Comparison of ENCODE assay signal across 24 cellular contexts in the genomic region with DNA sequence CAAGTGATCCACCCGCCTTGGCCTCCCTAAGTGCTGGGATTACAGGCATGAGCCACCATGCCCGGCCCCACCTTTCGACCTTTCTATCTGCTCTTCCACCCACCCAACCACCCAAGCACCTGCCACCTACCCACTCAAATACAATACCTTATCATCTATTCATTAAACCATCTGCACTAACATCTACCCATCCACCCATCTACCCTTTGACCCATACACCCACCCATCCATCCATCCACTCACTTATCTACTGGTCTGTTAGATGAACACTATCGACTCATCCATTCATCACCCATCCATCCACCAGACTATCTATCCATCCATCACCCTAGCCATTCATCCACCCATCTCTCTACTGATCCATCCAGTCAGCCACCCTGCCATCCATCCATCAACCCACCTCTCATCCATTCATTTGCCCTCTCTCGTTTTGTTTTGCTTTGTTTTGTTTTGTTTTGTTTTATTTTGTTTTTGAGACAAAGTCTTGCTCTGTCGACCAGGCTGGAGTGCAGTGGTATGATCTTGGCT. TPM values are rescaled to one million over a fixed set of nuclear protein-coding genes. Genes with fewer than 3 reads are reported as not detected.
DNase-seq lines count a peak whose midpoint lies in the region; ATAC-seq, FAIRE-seq and TF ChIP-seq lines count a peak whose summit lies in the region.
"Had no signal": no experiment of that assay in that cellular context is flagged by ENCODE, and none has a peak within 500 bp of the region (broad histone marks: within the 10 kb centered on the region; RNA-seq: fewer than 3 reads in every experiment).

No MANE protein-coding gene starts in this region.

- H3K27me3 ChIP-seq in bronchial epithelial cell (ENCODE audit: control insufficient read depth, insufficient read depth, low read length) = no peaks in the 10 kb centered on the region
- H3K27me3 ChIP-seq in CD8-positive, alpha-beta T cell (ENCODE audit: insufficient read depth, low read length) = no peaks in the 10 kb centered on the region
- H3K27me3 ChIP-seq: BLaER1, MG63 had no signal

- TF ChIP-seq CTCF in activated CD8-positive, alpha-beta T cell treated with anti-CD3 and anti-CD28 coated beads for 36 hours (IDR thresholded peaks at IDR 0.05) = no peak
- no peak for TF ChIP-seq CTCF in HEK293 (tag by site-specific recombination; IDR thresholded peaks at IDR 0.05)
- no peak for TF ChIP-seq CTCF in bronchial epithelial cell (IDR thresholded peaks at IDR 0.05; ENCODE audit: insufficient read depth, low read length, severe bottlenecking)
- no peak for TF ChIP-seq CTCF in coronary artery (IDR thresholded peaks at IDR 0.05)
- TF ChIP-seq CTCF in CD8-positive, alpha-beta T cell (IDR thresholded peaks at IDR 0.05) = no peak

- H3K4me3 ChIP-seq in HEK293 (ENCODE audit: low read depth, low read length) (no peak overlapping the region), bronchial epithelial cell (ENCODE audit: low read depth, low read length) (no peak overlapping the region), coronary artery (no peak overlapping the region)
- no peak overlapping the region for H3K4me3 ChIP-seq in CD8-positive, alpha-beta T cell (ENCODE audit: low read depth, low read length)
- H3K4me3 ChIP-seq: BLaER1, GM23248, MG63 had no signal

- H3K36me3 Mint-ChIP-seq in activated CD8-positive, alpha-beta T cell treated with anti-CD3 and anti-CD28 coated beads for 36 hours (ENCODE audit: low read depth) = peaks cover 41% of the 10 kb centered on the region
- peaks cover 51% of the 10 kb centered on the region for H3K36me3 Mint-ChIP-seq in activated CD8-positive, alpha-beta T cell treated with anti-CD3 and anti-CD28 coated beads, Interleukin-2, amount 10 ng/mL, durations not matched to agents 7 days and 5 days (ENCODE audit: low read depth)
- peaks cover 65 to 69% of the 10 kb centered on the region in 2 donors for H3K36me3 Mint-ChIP-seq in stimulated activated naive B cell treated with anti-CD40 and anti-IgM and Interleukin-4, amounts not matched to agents 10 μg/mL and 1 μg/mL and 100 μg/mL, for 72 hours
- H3K36me3 Mint-ChIP-seq in CD8-positive, alpha-beta T cell = peaks cover 67% of the 10 kb centered on the region

- H3K36me3 ChIP-seq in HEK293 (ENCODE audit: control insufficient read depth in 2 of 2, insufficient read depth in 1 of 2, low read length in 2 of 2) = peaks cover 32 to 57% of the 10 kb centered on the region in 2 experiments; a peak in 2 of 3 replicates
- peaks cover 34% of the 10 kb centered on the region for H3K36me3 ChIP-seq in bronchial epithelial cell (ENCODE audit: control insufficient read depth, insufficient read depth, low read length)
- H3K36me3 ChIP-seq in CD8-positive, alpha-beta T cell (ENCODE audit: insufficient read depth, low read length) = peaks cover 13% of the 10 kb centered on the region

- no peak for DNase-seq in activated CD8-positive, alpha-beta T cell treated with anti-CD3 and anti-CD28 coated beads for 36 hours
- DNase-seq in activated CD8-positive, alpha-beta T cell treated with anti-CD3 and anti-CD28 coated beads, Interleukin-2, amount 10 ng/mL, durations not matched to agents 7 days and 5 days = no peak
- no peak for DNase-seq in bronchial epithelial cell (ENCODE audit: low read depth)
- no peak for DNase-seq in stimulated activated naive B cell treated with anti-CD40 and anti-IgM and Interleukin-4, amounts not matched to agents 10 μg/mL and 1 μg/mL and 100 μg/mL, for 72 hours
- DNase-seq in coronary artery (ENCODE audit: low spot score) = no peak
- DNase-seq in CD8-positive, alpha-beta T cell = no peak
- DNase-seq: Caco-2; CD4-positive, alpha-beta T cell; GM23248; KG1; MG63; NCI-H1105 treated with DMSO at 0.1 percent for 48 hours; NCI-H146; NCI-H1930; NCI-H2107; NCI-H446; NCI-H524 treated with DMSO at 0.1 percent for 48 hours; NCI-H774; PC-3 had no signal

- intact Hi-C loops in activated CD8-positive, alpha-beta T cell treated with anti-CD3 and anti-CD28 coated beads for 36 hours (cut with micrococcal nuclease) = no loop called here
- intact Hi-C loops in CD8-positive, alpha-beta T cell (cut with DNase I, micrococcal nuclease) = no loop called here

- H3K4me1 ChIP-seq in HEK293 (ENCODE audit: control insufficient read depth, insufficient read depth, low read length) = no peaks in the 10 kb centered on the region
- H3K4me1 ChIP-seq in CD8-positive, alpha-beta T cell (ENCODE audit: insufficient read depth, low read length) = no peaks in the 10 kb centered on the region
- H3K4me1 ChIP-seq: BLaER1, Caco-2 had no signal

- POLR2A ChIA-PET in activated CD8-positive, alpha-beta T cell treated with anti-CD3 and anti-CD28 coated beads for 36 hours (lab: Charles Lee) = no interaction called here
- POLR2A ChIA-PET in activated CD8-positive, alpha-beta T cell treated with anti-CD3 and anti-CD28 coated beads, Interleukin-2, amount 10 ng/mL, durations not matched to agents 7 days and 5 days (lab: Charles Lee) = no interaction called here
- POLR2A ChIA-PET in HEK293 (lab: Yijun Ruan, JAX) = no interaction called here
- POLR2A ChIA-PET in CD8-positive, alpha-beta T cell (lab: Charles Lee) = no interaction called here

- H3K27ac ChIP-seq in HEK293 (ENCODE audit: extremely low read depth, low read depth, low read length) (no peak overlapping the region), coronary artery (no peak overlapping the region)
- H3K27ac ChIP-seq in CD8-positive, alpha-beta T cell (ENCODE audit: low read depth, low read length) = no peak overlapping the region
- H3K27ac ChIP-seq: BLaER1, GM23248 had no signal

- no peaks in the 10 kb centered on the region for H3K9me3 ChIP-seq in HEK293 (ENCODE audit: control insufficient read depth, insufficient read depth, low read depth, low read length)
- H3K9me3 ChIP-seq in CD8-positive, alpha-beta T cell (ENCODE audit: low read length) = no peaks in the 10 kb centered on the region
- H3K9me3 ChIP-seq: BLaER1, Caco-2, MG63 had no signal

- no peak for ATAC-seq in activated CD8-positive, alpha-beta T cell treated with anti-CD3 and anti-CD28 coated beads for 36 hours
- no peak for ATAC-seq in activated CD8-positive, alpha-beta T cell treated with anti-CD3 and anti-CD28 coated beads, Interleukin-2, amount 10 ng/mL, durations not matched to agents 7 days and 5 days
- no peak for ATAC-seq in stimulated activated naive B cell treated with anti-CD40 and anti-IgM and Interleukin-4, amounts not matched to agents 10 μg/mL and 1 μg/mL and 100 μg/mL, for 72 hours (replicated peaks)
- no peak for ATAC-seq in CD8-positive, alpha-beta T cell
- ATAC-seq: PC-3 had no signal

- FAIRE-seq in bronchial epithelial cell (lab: Jason Lieb, UNC) = peak; percentile 66
- FAIRE-seq: A204.1, G401.6 had no signal

- H3K4me1 Mint-ChIP-seq in activated CD8-positive, alpha-beta T cell treated with anti-CD3 and anti-CD28 coated beads for 36 hours (ENCODE audit: low read depth) = peaks cover 10% of the 10 kb centered on the region
- H3K4me1 Mint-ChIP-seq in activated CD8-positive, alpha-beta T cell treated with anti-CD3 and anti-CD28 coated beads, Interleukin-2, amount 10 ng/mL, durations not matched to agents 7 days and 5 days (ENCODE audit: low read depth) = peaks cover 5% of the 10 kb centered on the region
- H3K4me1 Mint-ChIP-seq in stimulated activated naive B cell treated with anti-CD40 and anti-IgM and Interleukin-4, amounts not matched to agents 10 μg/mL and 1 μg/mL and 100 μg/mL, for 72 hours = no peaks in the 10 kb centered on the region
- H3K4me1 Mint-ChIP-seq in CD8-positive, alpha-beta T cell (ENCODE audit: low read depth) = peaks cover 3% of the 10 kb centered on the region

- H3K27me3 Mint-ChIP-seq in activated CD8-positive, alpha-beta T cell treated with anti-CD3 and anti-CD28 coated beads for 36 hours = no peaks in the 10 kb centered on the region
- no peaks in the 10 kb centered on the region for H3K27me3 Mint-ChIP-seq in activated CD8-positive, alpha-beta T cell treated with anti-CD3 and anti-CD28 coated beads, Interleukin-2, amount 10 ng/mL, durations not matched to agents 7 days and 5 days (ENCODE audit: low read depth)
- H3K27me3 Mint-ChIP-seq in stimulated activated naive B cell treated with anti-CD40 and anti-IgM and Interleukin-4, amounts not matched to agents 10 μg/mL and 1 μg/mL and 100 μg/mL, for 72 hours = no peaks in the 10 kb centered on the region
- no peaks in the 10 kb centered on the region for H3K27me3 Mint-ChIP-seq in CD8-positive, alpha-beta T cell (ENCODE audit: low read depth)
- H3K27me3 Mint-ChIP-seq: CD4-positive, alpha-beta T cell had no signal

- CTCF ChIA-PET in activated CD8-positive, alpha-beta T cell treated with anti-CD3 and anti-CD28 coated beads for 36 hours (lab: Charles Lee) = interaction anchor here (1.0 kb wide), 1 partner anchor 71 kb away, joined by 3 read pairs; the partner anchor contains the start of gene QPCTL
- CTCF ChIA-PET in activated CD8-positive, alpha-beta T cell treated with anti-CD3 and anti-CD28 coated beads, Interleukin-2, amount 10 ng/mL, durations not matched to agents 7 days and 5 days (lab: Charles Lee) = no interaction called here
- CTCF ChIA-PET in HEK293 (lab: Yijun Ruan, JAX) = no interaction called here
- CTCF ChIA-PET in CD8-positive, alpha-beta T cell (lab: Charles Lee) = no interaction called here

- H3K9me3 Mint-ChIP-seq in activated CD8-positive, alpha-beta T cell treated with anti-CD3 and anti-CD28 coated beads for 36 hours = no peaks in the 10 kb centered on the region
- no peaks in the 10 kb centered on the region for H3K9me3 Mint-ChIP-seq in activated CD8-positive, alpha-beta T cell treated with anti-CD3 and anti-CD28 coated beads, Interleukin-2, amount 10 ng/mL, durations not matched to agents 7 days and 5 days (ENCODE audit: insufficient read depth)
- H3K9me3 Mint-ChIP-seq in stimulated activated naive B cell treated with anti-CD40 and anti-IgM and Interleukin-4, amounts not matched to agents 10 μg/mL and 1 μg/mL and 100 μg/mL, for 72 hours = no peaks in the 10 kb centered on the region
- no peaks in the 10 kb centered on the region for H3K9me3 Mint-ChIP-seq in CD8-positive, alpha-beta T cell
- H3K9me3 Mint-ChIP-seq: CD4-positive, alpha-beta T cell had no signal

- H3K4me3 Mint-ChIP-seq in activated CD8-positive, alpha-beta T cell treated with anti-CD3 and anti-CD28 coated beads for 36 hours = no peak overlapping the region
- H3K4me3 Mint-ChIP-seq in activated CD8-positive, alpha-beta T cell treated with anti-CD3 and anti-CD28 coated beads, Interleukin-2, amount 10 ng/mL, durations not matched to agents 7 days and 5 days = no peak overlapping the region
- no peak overlapping the region for H3K4me3 Mint-ChIP-seq in stimulated activated naive B cell treated with anti-CD40 and anti-IgM and Interleukin-4, amounts not matched to agents 10 μg/mL and 1 μg/mL and 100 μg/mL, for 72 hours
- no peak overlapping the region for H3K4me3 Mint-ChIP-seq in CD8-positive, alpha-beta T cell
- H3K4me3 Mint-ChIP-seq: CD4-positive, alpha-beta T cell had no signal

- peak overlapping the region; percentile 26 for H3K27ac Mint-ChIP-seq in activated CD8-positive, alpha-beta T cell treated with anti-CD3 and anti-CD28 coated beads for 36 hours
- no peak overlapping the region for H3K27ac Mint-ChIP-seq in activated CD8-positive, alpha-beta T cell treated with anti-CD3 and anti-CD28 coated beads, Interleukin-2, amount 10 ng/mL, durations not matched to agents 7 days and 5 days
- peak overlapping the region; percentile 2 for H3K27ac Mint-ChIP-seq in stimulated activated naive B cell treated with anti-CD40 and anti-IgM and Interleukin-4, amounts not matched to agents 10 μg/mL and 1 μg/mL and 100 μg/mL, for 72 hours
- H3K27ac Mint-ChIP-seq in CD8-positive, alpha-beta T cell = no peak overlapping the region
- H3K27ac Mint-ChIP-seq: CD4-positive, alpha-beta T cell had no signal

RNA-seq across cellular contexts. Expression of gene EML2, which starts 17.2 kb away (rescaled TPM):
- 100 to 1,000 TPM; 103 to 113 TPM for total RNA-seq in activated CD8-positive, alpha-beta T cell treated with anti-CD3 and anti-CD28 coated beads for 36 hours
- 10 to 100 TPM; 93.6 to 97.6 TPM for total RNA-seq in activated CD8-positive, alpha-beta T cell treated with anti-CD3 and anti-CD28 coated beads, Interleukin-2, amount 10 ng/mL, durations not matched to agents 7 days and 5 days
- 144 and 153 TPM in 2 replicates for total RNA-seq in bronchial epithelial cell
- total RNA-seq in CD8-positive, alpha-beta T cell = 10 to 100 TPM; 24.0 to 26.5 TPM

RNA-seq across cellular contexts. Expression of gene GPR4, which starts 20.0 kb away (rescaled TPM):
- total RNA-seq in activated CD8-positive, alpha-beta T cell treated with anti-CD3 and anti-CD28 coated beads for 36 hours = not detected
- total RNA-seq in activated CD8-positive, alpha-beta T cell treated with anti-CD3 and anti-CD28 coated beads, Interleukin-2, amount 10 ng/mL, durations not matched to agents 7 days and 5 days = not detected
- not detected in 2 replicates for total RNA-seq in bronchial epithelial cell
- not detected for total RNA-seq in CD8-positive, alpha-beta T cell
- total RNA-seq: Caco-2; CD4-positive, alpha-beta T cell had no signal

RNA-seq across cellular contexts. Expression of gene OPA3, which starts 37.4 kb away (rescaled TPM):
- total RNA-seq in activated CD8-positive, alpha-beta T cell treated with anti-CD3 and anti-CD28 coated beads for 36 hours = 10 to 100 TPM; 13.7 to 14.3 TPM
- 10 to 100 TPM; 13.4 to 14.9 TPM for total RNA-seq in activated CD8-positive, alpha-beta T cell treated with anti-CD3 and anti-CD28 coated beads, Interleukin-2, amount 10 ng/mL, durations not matched to agents 7 days and 5 days
- 5.3 and 7.0 TPM in 2 replicates for total RNA-seq in bronchial epithelial cell
- 1 to 10 TPM; 5.6 to 5.7 TPM for total RNA-seq in CD8-positive, alpha-beta T cell

RNA-seq across cellular contexts. Expression of gene GIPR, which starts 46.0 kb away (rescaled TPM):
- 1 to 10 TPM; 5.9 to 6.8 TPM for total RNA-seq in activated CD8-positive, alpha-beta T cell treated with anti-CD3 and anti-CD28 coated beads for 36 hours
- total RNA-seq in activated CD8-positive, alpha-beta T cell treated with anti-CD3 and anti-CD28 coated beads, Interleukin-2, amount 10 ng/mL, durations not matched to agents 7 days and 5 days = 1 to 10 TPM; 7.0 to 9.2 TPM
- total RNA-seq in bronchial epithelial cell = 0.38 and 0.53 TPM in 2 replicates
- total RNA-seq in CD8-positive, alpha-beta T cell = 10 to 100 TPM in 1 of 2 experiments, 1 to 10 TPM in 1; 9.4 to 10.7 TPM
- total RNA-seq: GM23248, H7 had no signal

Comparison
In these comparisons a context has a peak if more than half of its experiments do, and no peak if none do; other contexts are left out.
1. H3K27ac Mint-ChIP-seq: peak in activated CD8-positive, alpha-beta T cell treated with anti-CD3 and anti-CD28 coated beads for 36 hours (single experiment) and stimulated activated naive B cell treated with anti-CD40 and anti-IgM and Interleukin-4, amounts not matched to agents 10 μg/mL and 1 μg/mL and 100 μg/mL, for 72 hours (single experiment); none in activated CD8-positive, alpha-beta T cell treated with anti-CD3 and anti-CD28 coated beads, Interleukin-2, amount 10 ng/mL, durations not matched to agents 7 days and 5 days (single experiment) and CD8-positive, alpha-beta T cell (single experiment).